Comparison of ENCODE assay signal across 10 cellular contexts in the genomic region with DNA sequence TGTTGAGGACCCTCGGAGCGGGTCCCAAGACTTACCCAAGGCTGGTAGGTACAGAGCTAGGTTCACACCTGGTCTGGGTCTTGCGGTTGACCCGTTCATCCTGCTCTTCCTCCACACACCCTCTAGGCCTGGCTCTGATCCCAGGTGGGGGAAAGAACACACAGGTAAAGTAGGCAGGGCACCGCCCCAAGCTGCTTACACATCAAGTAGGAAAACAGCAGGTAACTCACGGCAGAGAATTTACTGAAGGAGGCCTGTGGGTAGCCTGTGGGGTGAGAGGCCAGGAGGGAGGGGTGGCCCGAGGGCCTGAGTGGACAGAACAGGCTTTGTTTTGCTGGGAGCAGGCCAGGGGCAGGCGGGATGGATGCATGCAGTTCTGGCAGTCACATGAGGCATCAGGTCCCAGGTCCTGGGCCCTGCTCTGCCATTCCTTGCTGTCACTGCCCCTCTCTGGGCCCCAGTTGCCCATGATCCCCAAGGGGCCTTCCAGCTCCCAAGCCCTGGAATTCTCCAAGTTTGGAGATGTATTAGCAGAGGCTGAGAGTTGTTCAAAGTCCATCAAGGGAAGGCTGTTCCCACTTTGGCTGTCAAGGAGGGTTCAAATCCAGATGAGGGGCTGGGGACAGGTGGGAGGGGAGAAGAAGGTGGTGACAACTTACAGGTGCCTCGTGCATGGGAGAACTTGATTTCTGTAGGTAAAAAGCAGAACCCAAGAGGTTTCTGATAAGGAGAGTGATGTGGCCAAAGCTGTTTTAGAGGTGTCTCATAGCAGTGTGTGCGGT. TPM values are rescaled to one million over a fixed set of nuclear protein-coding genes. Genes with fewer than 3 reads are reported as not detected.
A peak's percentile ranks its signal among the peaks of the same experiment; 100 is the strongest.
DNase-seq lines count a peak whose midpoint lies in the region; ATAC-seq, FAIRE-seq and TF ChIP-seq lines count a peak whose summit lies in the region.
"Had no signal": no experiment of that assay in that cellular context is flagged by ENCODE, and none has a peak within 500 bp of the region (broad histone marks: within the 10 kb centered on the region; RNA-seq: fewer than 3 reads in every experiment).

No MANE protein-coding gene starts in this region.

- no peak for FAIRE-seq in H54 (lab: Jason Lieb, UNC)
- FAIRE-seq in RCC 7860 (lab: Jason Lieb, UNC) = no peak
- FAIRE-seq: GM18507 had no signal

- H3K27me3 ChIP-seq in heart right ventricle (peaks cover 0 to 25% (median 0%) of the 10 kb centered on the region in 7 donors), mucosa of rectum (ENCODE audit: control insufficient read depth in 2 of 2, insufficient read depth in 2 of 2, low read length in 2 of 2) (no peaks in the 10 kb centered on the region), uterus (no peaks in the 10 kb centered on the region)

- H3K4me3 ChIP-seq in heart right ventricle (no peak overlapping the region), mucosa of rectum (ENCODE audit: low read length in 2 of 2) (peak overlapping the region in 1 of 2 donors; percentile 3), uterus (no peak overlapping the region)

- no peak for DNase-seq in Right ventricle myocardium superior
- no peak for DNase-seq in heart right ventricle
- peak; percentile 79 for DNase-seq in epidermal melanocyte (ENCODE audit: insufficient read length, low spot score)
- DNase-seq in uterus = peak; percentile 21 to 26
- no peak for DNase-seq in H54 (ENCODE audit: insufficient read length, low spot score)
- no peak for DNase-seq in RCC 7860 (ENCODE audit: low spot score)
- DNase-seq: CD4-positive, alpha-beta memory T cell had no signal

- H3K9ac ChIP-seq in mucosa of rectum (ENCODE audit: low read depth in 1 of 2, low read length in 2 of 2) = peak overlapping the region; percentile 24 to 70

- H3K4me1 ChIP-seq in heart right ventricle (peaks cover 9 to 73% (median 50%) of the 10 kb centered on the region in 9 donors), mucosa of rectum (ENCODE audit: control insufficient read depth in 2 of 2, insufficient read depth in 2 of 2, low read length in 2 of 2) (peaks cover 38 to 48% of the 10 kb centered on the region in 2 donors), uterus (peaks cover 0 to 4% of the 10 kb centered on the region in 2 donors)

- no peak for TF ChIP-seq POLR2A in uterus (IDR thresholded peaks at IDR 0.05)
- TF ChIP-seq POLR2A in H54 (IDR thresholded peaks at IDR 0.05; ENCODE audit: low read depth, low read length) = no peak

- H3K9me3 ChIP-seq in heart right ventricle = peaks cover 0 to 9% (median 0%) of the 10 kb centered on the region in 11 donors
- H3K9me3 ChIP-seq in mucosa of rectum (ENCODE audit: control insufficient read depth in 2 of 2, low read length in 2 of 2) = no peaks in the 10 kb centered on the region
- H3K9me3 ChIP-seq in uterus = no peaks in the 10 kb centered on the region

- no peaks in the 10 kb centered on the region for H3K36me3 ChIP-seq in heart right ventricle
- H3K36me3 ChIP-seq in mucosa of rectum (ENCODE audit: control insufficient read depth in 2 of 2, insufficient read depth in 2 of 2, low read length in 2 of 2) = no peaks in the 10 kb centered on the region
- H3K36me3 ChIP-seq in uterus = no peaks in the 10 kb centered on the region

- WGBS in heart right ventricle, 2 donors = 76 to 78% methylated on average over 10 of the region's 10 CpGs

- H3K27ac ChIP-seq in heart right ventricle (peak overlapping the region in 4 of 10 donors; percentile 31 to 56 (median 42)), mucosa of rectum (ENCODE audit: low read depth in 2 of 2, low read length in 2 of 2) (peak overlapping the region; percentile 69 to 86), uterus (peak overlapping the region in 1 of 2 donors; percentile 63)

- peak; percentile 15 for ATAC-seq in Right ventricle myocardium superior (ENCODE audit: poor library complexity)
- ATAC-seq in heart right ventricle = no peak
- ATAC-seq in HG03521 (IDR thresholded peaks at IDR 0.05; ENCODE audit: unreplicated experiment) = no peak

- TF ChIP-seq CTCF in heart right ventricle (IDR thresholded peaks at IDR 0.05) (no peak), uterus (IDR thresholded peaks at IDR 0.05) (no peak)

- intact Hi-C loops in Right ventricle myocardium superior (cut with DNase I) = no loop called here
- intact Hi-C loops in heart right ventricle (cut with DNase I) = loop anchor here in 2 of 10 donors (5.0 kb wide), 2 partner anchors 37 to 42 kb away; no protein-coding TSS in a partner anchor
- intact Hi-C loops in uterus (cut with DNase I; ENCODE audit: low total_unique reads) = no loop called here

RNA-seq across cellular contexts. Expression of a gene that starts 5.7 kb away (rescaled TPM):
- total RNA-seq in Right ventricle myocardium superior (17.2 TPM), heart right ventricle (10 to 100 TPM in 4 of 10 donors, 1 to 10 TPM in 6; 3.0 to 21.9 (median 6.6) TPM), uterus (100 to 1,000 TPM in 1 of 4 donors, 10 to 100 TPM in 3; 19.4 to 108 (median 27.4) TPM)
- polyA plus RNA-seq in heart right ventricle = 10 to 100 TPM in 1 of 2 donors, 1 to 10 TPM in 1; 6.6 to 13.7 TPM
- total RNA-seq: CD4-positive, alpha-beta memory T cell had no signal

Comparison
In these comparisons a context has a peak if more than half of its experiments do, and no peak if none do; other contexts are left out.
1. DNase-seq: peak in epidermal melanocyte (single experiment) and uterus (2 of 2); none in Right ventricle myocardium superior (single experiment), heart right ventricle (0 of 2), H54 (single experiment) and RCC 7860 (single experiment).